13 cellular contexts compared by ENCODE assay signal in the genomic region with DNA sequence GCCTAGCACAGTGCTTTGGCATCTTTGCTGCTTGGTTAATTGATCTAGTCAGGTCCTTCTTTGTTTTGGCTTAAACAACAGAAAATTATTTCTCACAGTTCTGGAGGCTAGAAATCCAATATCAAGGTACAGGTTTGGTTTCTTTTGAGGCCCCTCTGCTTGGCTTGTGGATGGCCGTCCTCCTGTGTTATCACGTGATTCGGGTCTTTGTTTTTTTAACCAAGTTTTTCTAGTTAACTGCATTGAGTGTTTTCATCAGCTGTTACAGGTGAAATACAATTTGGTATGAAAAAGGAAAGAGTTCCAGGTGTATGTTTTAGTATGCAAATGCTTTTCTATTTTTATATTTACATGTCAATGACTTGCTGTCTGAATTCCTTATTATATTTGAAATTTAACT. TPM values are rescaled to one million over a fixed set of nuclear protein-coding genes. Genes with fewer than 3 reads are reported as not detected.
A peak's percentile ranks its signal among the peaks of the same experiment; 100 is the strongest.
DNase-seq lines count a peak whose midpoint lies in the region; ATAC-seq, FAIRE-seq and TF ChIP-seq lines count a peak whose summit lies in the region.
"Had no signal": no experiment of that assay in that cellular context is flagged by ENCODE, and none has a peak within 500 bp of the region (broad histone marks: within the 10 kb centered on the region; RNA-seq: fewer than 3 reads in every experiment).

No MANE protein-coding gene starts in this region.

- 0 out of 2 replicates have a peak overlapping the region, but pooled peaks have one; percentile 2 for H3K14ac ChIP-seq in IMR-90 (replicated peaks; ENCODE audit: low read depth, low read length)
- H3K14ac ChIP-seq in H1 (ENCODE audit: insufficient read length): no peak overlapping the region

- no peaks in the 10 kb centered on the region for H3K9me3 ChIP-seq in CD4-positive, alpha-beta memory T cell (ENCODE audit: control insufficient read depth in 1 of 2, low read length in 2 of 2)
- H3K9me3 ChIP-seq in IMR-90 (ENCODE audit: control insufficient read depth, insufficient read depth, low read length) (no peaks in the 10 kb centered on the region), H1 (ENCODE audit: insufficient read depth in 2 of 2, low read depth in 1 of 2, low read length in 1 of 2) (no peaks in the 10 kb centered on the region), neural cell (ENCODE audit: low read length) (no peaks in the 10 kb centered on the region), testis (no peaks in the 10 kb centered on the region)

- H2BK120ac ChIP-seq in IMR-90 (ENCODE audit: low read depth, low read length) (no peak overlapping the region), H1 (replicated peaks; ENCODE audit: low read depth, low read length) (no peak overlapping the region)

- H2AK9ac ChIP-seq in IMR-90 (replicated peaks; ENCODE audit: low read depth, low read length, poor library complexity): no peak overlapping the region

- no peaks in the 10 kb centered on the region for H3K27me3 ChIP-seq in CD4-positive, alpha-beta memory T cell (ENCODE audit: insufficient read depth, low read length)
- no peaks in the 10 kb centered on the region for H3K27me3 ChIP-seq in IMR-90 (ENCODE audit: control insufficient read depth, insufficient read depth, low read length)
- H3K27me3 ChIP-seq in H1 (replicated peaks in 1 of 4; ENCODE audit: control insufficient read depth in 3 of 4, extremely low read depth in 1 of 4, insufficient read depth in 3 of 4, low read length in 3 of 4): no peaks in the 10 kb centered on the region
- H3K27me3 ChIP-seq in neural cell (ENCODE audit: insufficient read depth, low read depth, low read length): no peaks in the 10 kb centered on the region
- no peaks in the 10 kb centered on the region for H3K27me3 ChIP-seq in brain microvascular endothelial cell (replicated peaks)
- H3K27me3 ChIP-seq in testis: no peaks in the 10 kb centered on the region

- in situ Hi-C loops in IMR-90 (cut with MboI; ENCODE audit: low sequenced_read_pairs): loop anchor here (10.0 kb wide), 1 partner anchor 279 kb away; no protein-coding TSS in a partner anchor
- in situ Hi-C loops in brain microvascular endothelial cell (cut with HindIII; ENCODE audit: low pct_ligation_motif_present, low sequenced_read_pairs): no loop called here

- no peak overlapping the region for H3K9ac ChIP-seq in IMR-90 (ENCODE audit: low read depth, low read length)
- no peak overlapping the region for H3K9ac ChIP-seq in H1 (replicated peaks in 1 of 4; ENCODE audit: extremely low read depth in 1 of 4, low read depth in 3 of 4, low read length in 3 of 4)
- no peak overlapping the region for H3K9ac ChIP-seq in neural cell (ENCODE audit: low read length)

- no peak for TF ChIP-seq CTCF in IMR-90 (conservative IDR thresholded peaks at IDR 0.05; ENCODE audit: low read depth, low read length)
- TF ChIP-seq CTCF in H1 (IDR thresholded peaks at IDR 0.05; ENCODE audit: control extremely low read depth in 1 of 3, insufficient read depth in 1 of 3, low read depth in 1 of 3, low read length in 3 of 3): no peak
- TF ChIP-seq CTCF in neural cell (IDR thresholded peaks at IDR 0.05; ENCODE audit: poor library complexity, severe bottlenecking): no peak
- TF ChIP-seq CTCF in brain microvascular endothelial cell (IDR thresholded peaks at IDR 0.05; ENCODE audit: low read depth, low read length, missing control alignments): no peak
- TF ChIP-seq CTCF in testis (IDR thresholded peaks at IDR 0.05): no peak

- DNase-seq in CD4-positive, alpha-beta memory T cell: no peak
- DNase-seq in IMR-90 (no peak), H1 (ENCODE audit: low read depth in 1 of 2, low spot score in 2 of 2) (no peak), brain microvascular endothelial cell (no peak), testis (no peak)
- no peak for DNase-seq in activated CD8-positive, alpha-beta memory T cell treated with anti-CD3 and anti-CD28 coated beads for 24 hours
- no peak for DNase-seq in activated CD4-positive, alpha-beta memory T cell treated with anti-CD3 and anti-CD28 coated beads, Interleukin-2, amount 10 ng/mL, durations not matched to agents 7 days and 5 days
- DNase-seq: activated CD4-positive, alpha-beta T cell treated with anti-CD3 and anti-CD28 coated beads for 48 hours; activated naive CD4-positive, alpha-beta T cell; NCI-H2081 treated with DMSO at 0.1 percent for 48 hours; stimulated activated naive CD4-positive, alpha-beta T cell; SW 1271 had no signal

- peaks cover 0 to 4% of the 10 kb centered on the region in 2 donors for H3K36me3 Mint-ChIP-seq in CD4-positive, alpha-beta memory T cell
- H3K36me3 Mint-ChIP-seq in activated CD4-positive, alpha-beta memory T cell treated with anti-CD3 and anti-CD28 coated beads, Interleukin-2, amount 10 ng/mL, durations not matched to agents 7 days and 5 days (ENCODE audit: low read depth): peaks cover 33% of the 10 kb centered on the region

- H3K79me2 ChIP-seq in H1 (ENCODE audit: control insufficient read depth in 1 of 2, insufficient read depth in 2 of 2, low read length in 2 of 2) (peaks cover 27 to 83% of the 10 kb centered on the region in 2 experiments), neural cell (replicated peaks; ENCODE audit: insufficient read depth, low read length) (peaks cover 66% of the 10 kb centered on the region)

- H4K20me1 ChIP-seq in IMR-90 (ENCODE audit: insufficient read depth, low read length) (peaks cover 65% of the 10 kb centered on the region), H1 (replicated peaks in 1 of 2; ENCODE audit: control insufficient read depth in 1 of 2, insufficient read depth in 2 of 2, low read length in 2 of 2) (peaks cover 7 to 9% of the 10 kb centered on the region in 2 experiments), neural cell (ENCODE audit: insufficient read depth) (no peaks in the 10 kb centered on the region)

- H3F3A ChIP-seq in neural cell (ENCODE audit: insufficient read depth, low read length, poor library complexity, severe bottlenecking): no peaks in the 10 kb centered on the region

- no peak overlapping the region for H2AFZ ChIP-seq in IMR-90 (replicated peaks; ENCODE audit: low read length, poor library complexity)
- no peak overlapping the region for H2AFZ ChIP-seq in H1 (ENCODE audit: low read length)
- no peak overlapping the region for H2AFZ ChIP-seq in neural cell (ENCODE audit: low read depth, low read length)

- H3K18ac ChIP-seq in IMR-90 (ENCODE audit: low read depth, low read length): no peak overlapping the region
- H3K18ac ChIP-seq in H1 (ENCODE audit: extremely low read depth, low read length): no peak overlapping the region

- no TSS peak for BruUV-seq in IMR-90 (replicated peaks; lab: Mats Ljungman, UMichigan)

- peak overlapping the region in 5 of 8 donors; percentile 11 to 82 (median 38) for H3K4me3 Mint-ChIP-seq in CD4-positive, alpha-beta memory T cell
- no peak overlapping the region for H3K4me3 Mint-ChIP-seq in activated CD4-positive, alpha-beta memory T cell treated with anti-CD3 and anti-CD28 coated beads, Interleukin-2, amount 10 ng/mL, durations not matched to agents 7 days and 5 days

- no peaks in the 10 kb centered on the region for H3K27me3 Mint-ChIP-seq in CD4-positive, alpha-beta memory T cell
- H3K27me3 Mint-ChIP-seq in activated CD4-positive, alpha-beta memory T cell treated with anti-CD3 and anti-CD28 coated beads, Interleukin-2, amount 10 ng/mL, durations not matched to agents 7 days and 5 days: no peaks in the 10 kb centered on the region

- H2BK12ac ChIP-seq in H1 (ENCODE audit: low read depth, low read length): no peak overlapping the region

- CTCF ChIA-PET in CD4-positive, alpha-beta memory T cell (lab: Charles Lee; ENCODE audit: partially characterized antibody): no interaction called here
- CTCF ChIA-PET in IMR-90 (lab: Yijun Ruan, JAX): no interaction called here
- CTCF ChIA-PET in H1 (lab: Charles Lee; ENCODE audit: partially characterized antibody): no interaction called here
- CTCF ChIA-PET in activated CD4-positive, alpha-beta memory T cell treated with anti-CD3 and anti-CD28 coated beads, Interleukin-2, amount 10 ng/mL, durations not matched to agents 7 days and 5 days (lab: Charles Lee): no interaction called here

- no peak overlapping the region for H3K56ac ChIP-seq in IMR-90 (ENCODE audit: extremely low read depth, insufficient read depth, low read length)
- no peak overlapping the region for H3K56ac ChIP-seq in H1 (replicated peaks; ENCODE audit: insufficient read length, low read depth, low read length)

- no peak for TF ChIP-seq EP300 in H1 (IDR thresholded peaks at IDR 0.05; ENCODE audit: borderline replicate concordance in 1 of 2, low read depth in 2 of 2, low read length in 2 of 2)
- no peak for TF ChIP-seq EP300 in neural cell (conservative IDR thresholded peaks at IDR 0.05; ENCODE audit: poor library complexity, severe bottlenecking)

- TF ChIP-seq POLR2A in IMR-90 (IDR thresholded peaks at IDR 0.05; ENCODE audit: low read depth, low read length) (no peak), H1 (IDR thresholded peaks at IDR 0.05; ENCODE audit: control extremely low read depth in 1 of 2, low read depth in 2 of 2, low read length in 2 of 2) (no peak), testis (IDR thresholded peaks at IDR 0.05) (no peak)

- H2BK5ac ChIP-seq in IMR-90 (ENCODE audit: low read depth, low read length, poor library complexity, severe bottlenecking) (no peak overlapping the region), H1 (ENCODE audit: low read depth, low read length) (peak overlapping the region; percentile 61; the same call in 1 of the 2 replicates)

- no peak overlapping the region for H4K8ac ChIP-seq in IMR-90 (ENCODE audit: low read depth in 2 of 2, low read length in 2 of 2)
- H4K8ac ChIP-seq in H1 (ENCODE audit: extremely low read depth, insufficient read depth, low read length): no peak overlapping the region

- H3K79me1 ChIP-seq in IMR-90 (ENCODE audit: low read depth in 1 of 2, low read length in 2 of 2) (peaks cover 10 to 66% of the 10 kb centered on the region in 2 experiments), H1 (ENCODE audit: low read depth, low read length) (peaks cover 2% of the 10 kb centered on the region; the same call in 1 of the 2 replicates)

- H2AK5ac ChIP-seq in IMR-90 (ENCODE audit: low read depth, low read length) (no peak overlapping the region), H1 (ENCODE audit: low read depth, low read length) (no peak overlapping the region)

- peak overlapping the region in 1 of 7 donors; percentile 22 for H3K27ac Mint-ChIP-seq in CD4-positive, alpha-beta memory T cell
- H3K27ac Mint-ChIP-seq in activated CD4-positive, alpha-beta memory T cell treated with anti-CD3 and anti-CD28 coated beads, Interleukin-2, amount 10 ng/mL, durations not matched to agents 7 days and 5 days: no peak overlapping the region

- no CpG with 5 or more reads among the region's 3 CpGs for WGBS in IMR-90 (ENCODE audit: extremely low coverage in 2 of 2, insufficient read length in 1 of 2), 2 experiments
- WGBS in H1 (ENCODE audit: extremely low coverage in 1 of 2, insufficient coverage in 1 of 2, insufficient read length in 1 of 2, insufficient replicate concordance in 2 of 2, low coverage in 1 of 2, low lambda C conversion rate in 2 of 2, missing lambda C conversion rate in 1 of 2), 2 experiments: 50% methylated on average over 3 of the region's 3 CpGs; no CpG with 5 or more reads in 1 of the 2 experiments
- 51 to 62% methylated on average over 3 of the region's 3 CpGs for WGBS in testis, 2 donors

- dilution Hi-C loops in IMR-90 (cut with HindIII; ENCODE audit: low sequenced_read_pairs, unreplicated experiment): no loop called here

- H3K27ac ChIP-seq in CD4-positive, alpha-beta memory T cell (ENCODE audit: low read depth, low read length): no peak overlapping the region
- H3K27ac ChIP-seq in IMR-90 (ENCODE audit: insufficient read depth, low read length) (no peak overlapping the region), H1 (ENCODE audit: low read depth, low read length) (no peak overlapping the region), neural cell (ENCODE audit: low read length) (no peak overlapping the region), brain microvascular endothelial cell (no peak overlapping the region), testis (no peak overlapping the region)

- H3K23me2 ChIP-seq in H1 (ENCODE audit: low read depth, low read length): peaks cover 7% of the 10 kb centered on the region; the same call in 1 of the 2 replicates

- H3K4me2 ChIP-seq in IMR-90 (ENCODE audit: low read depth, low read length) (peak overlapping the region; percentile 87), H1 (ENCODE audit: insufficient read depth in 1 of 2, low read depth in 2 of 2, low read length in 2 of 2) (peak overlapping the region; percentile 64 to 88), neural cell (ENCODE audit: low read length) (peak overlapping the region; percentile 13)

- no peak for ATAC-seq in IMR-90 (ENCODE audit: low read depth)

- TF ChIP-seq RAD21 in IMR-90 (IDR thresholded peaks at IDR 0.05; ENCODE audit: low read length): no peak
- no peak for TF ChIP-seq RAD21 in H1 (IDR thresholded peaks at IDR 0.05 in 1 of 2, conservative IDR thresholded peaks at IDR 0.05 in 1 of 2; ENCODE audit: low read depth in 2 of 2, low read length in 2 of 2)
- TF ChIP-seq RAD21 in neural cell (conservative IDR thresholded peaks at IDR 0.05): no peak

- no peak for FAIRE-seq in H1 (lab: Jason Lieb, UNC)

- POLR2A ChIA-PET in CD4-positive, alpha-beta memory T cell (lab: Charles Lee; ENCODE audit: partially characterized antibody): no interaction called here
- POLR2A ChIA-PET in IMR-90 (lab: Charles Lee; ENCODE audit: unreplicated experiment): no interaction called here
- POLR2A ChIA-PET in H1 (lab: Charles Lee; ENCODE audit: partially characterized antibody): no interaction called here
- POLR2A ChIA-PET in activated CD4-positive, alpha-beta memory T cell treated with anti-CD3 and anti-CD28 coated beads, Interleukin-2, amount 10 ng/mL, durations not matched to agents 7 days and 5 days (lab: Charles Lee): no interaction called here

- no peak overlapping the region for H3K4me3 ChIP-seq in CD4-positive, alpha-beta memory T cell (ENCODE audit: low read length in 2 of 2)
- peak overlapping the region; percentile 36 for H3K4me3 ChIP-seq in IMR-90 (ENCODE audit: insufficient read depth, low read depth, low read length)
- peak overlapping the region in 3 of 4 experiments; percentile 7 to 85 (median 11); a peak in 3 of 8 replicates for H3K4me3 ChIP-seq in H1 (ENCODE audit: extremely low read depth in 1 of 4, insufficient read depth in 2 of 4, low read depth in 3 of 4, low read length in 4 of 4)
- H3K4me3 ChIP-seq in neural cell (ENCODE audit: low read length): peak overlapping the region; percentile 83
- no peak overlapping the region for H3K4me3 ChIP-seq in brain microvascular endothelial cell (ENCODE audit: low read depth, low read length)
- H3K4me3 ChIP-seq in testis: no peak overlapping the region

- no peaks in the 10 kb centered on the region for H3K36me3 ChIP-seq in CD4-positive, alpha-beta memory T cell (ENCODE audit: insufficient read depth, low read length)
- peaks cover 8% of the 10 kb centered on the region; the same call in 1 of the 2 replicates for H3K36me3 ChIP-seq in IMR-90 (ENCODE audit: control insufficient read depth, insufficient read depth, low read length)
- peaks cover 0 to 15% (median 0%) of the 10 kb centered on the region in 4 experiments; a peak in 1 of 8 replicates for H3K36me3 ChIP-seq in H1 (ENCODE audit: control insufficient read depth in 2 of 4, insufficient read depth in 4 of 4, low read length in 3 of 4)
- H3K36me3 ChIP-seq in neural cell (ENCODE audit: insufficient read depth, low read length): no peaks in the 10 kb centered on the region
- H3K36me3 ChIP-seq in brain microvascular endothelial cell (replicated peaks): no peaks in the 10 kb centered on the region
- H3K36me3 ChIP-seq in testis (ENCODE audit: low read depth, missing control alignments): no peaks in the 10 kb centered on the region

- no peaks in the 10 kb centered on the region for H3K9me2 ChIP-seq in neural cell (ENCODE audit: insufficient read depth, low read length)

- intact Hi-C loops in CD4-positive, alpha-beta memory T cell (cut with micrococcal nuclease): no loop called here
- intact Hi-C loops in IMR-90 (cut with micrococcal nuclease): loop anchor here (5.0 to 10.0 kb wide), 4 partner anchors 57 to 289 kb away; partner anchors contain the start of genes IFT20, LYRM9 and TNFAIP1
- intact Hi-C loops in testis (cut with DNase I; ENCODE audit: low total_unique reads): no loop called here

- peak overlapping the region; percentile 13; the same call in 1 of the 2 replicates for H3K23ac ChIP-seq in IMR-90 (ENCODE audit: low read depth, low read length)
- H3K23ac ChIP-seq in H1 (ENCODE audit: insufficient read length): no peak overlapping the region

- no peak overlapping the region for H4K91ac ChIP-seq in IMR-90 (ENCODE audit: insufficient read depth, low read depth, low read length)
- no peak overlapping the region for H4K91ac ChIP-seq in H1 (replicated peaks; ENCODE audit: insufficient read length, low read length)

- H2BK15ac ChIP-seq in IMR-90 (ENCODE audit: low read depth, low read length) (no peak overlapping the region), H1 (ENCODE audit: low read length) (no peak overlapping the region)

- H3K9me1 ChIP-seq in IMR-90 (ENCODE audit: insufficient read depth, low read length): peaks cover 7% of the 10 kb centered on the region

- H3K4ac ChIP-seq in IMR-90 (ENCODE audit: low read depth, low read length): no peak overlapping the region
- no peak overlapping the region for H3K4ac ChIP-seq in H1 (replicated peaks; ENCODE audit: insufficient read length, low read depth, low read length)

- peaks cover 57% of the 10 kb centered on the region for H3K4me1 ChIP-seq in CD4-positive, alpha-beta memory T cell (ENCODE audit: insufficient read depth, low read length)
- H3K4me1 ChIP-seq in IMR-90 (ENCODE audit: control insufficient read depth, insufficient read depth, low read length) (peaks cover 10% of the 10 kb centered on the region), H1 (replicated peaks in 1 of 4; ENCODE audit: control insufficient read depth in 3 of 4, insufficient read depth in 4 of 4, low read length in 3 of 4) (peaks cover 0 to 16% (median 7%) of the 10 kb centered on the region in 4 experiments; a peak in 5 of 7 replicates), testis (peaks cover 17% of the 10 kb centered on the region)

- no peak overlapping the region for H2BK20ac ChIP-seq in IMR-90 (ENCODE audit: low read depth, low read length)
- H2BK20ac ChIP-seq in H1 (ENCODE audit: low read length): no peak overlapping the region

- H3K9me3 Mint-ChIP-seq in CD4-positive, alpha-beta memory T cell: no peaks in the 10 kb centered on the region
- no peaks in the 10 kb centered on the region for H3K9me3 Mint-ChIP-seq in activated CD4-positive, alpha-beta memory T cell treated with anti-CD3 and anti-CD28 coated beads, Interleukin-2, amount 10 ng/mL, durations not matched to agents 7 days and 5 days

- H4K5ac ChIP-seq in IMR-90 (ENCODE audit: low read depth, low read length) (no peak overlapping the region), H1 (ENCODE audit: insufficient read length, low read depth, low read length) (no peak overlapping the region)

- peaks cover 53 to 84% (median 67%) of the 10 kb centered on the region in 4 donors for H3K4me1 Mint-ChIP-seq in CD4-positive, alpha-beta memory T cell
- peaks cover 56% of the 10 kb centered on the region for H3K4me1 Mint-ChIP-seq in activated CD4-positive, alpha-beta memory T cell treated with anti-CD3 and anti-CD28 coated beads, Interleukin-2, amount 10 ng/mL, durations not matched to agents 7 days and 5 days

RNA-seq across cellular contexts. Expression of gene NLK, which starts 2.8 kb away (rescaled TPM):
- 10 to 100 TPM; 13.8 to 14.0 TPM for total RNA-seq in CD4-positive, alpha-beta memory T cell
- polyA plus RNA-seq in CD4-positive, alpha-beta memory T cell: 1 to 10 TPM; 1.2 to 1.8 TPM
- total RNA-seq in IMR-90 (2012; rRNA removed) (23.3 and 29.2 TPM in 2 replicates), testis (10 to 100 TPM; 47.0 to 54.4 TPM)
- polyA plus RNA-seq in IMR-90 (2012; rRNA removed) (13.8 and 15.3 TPM in 2 replicates), H1 (2011; rRNA removed) (30.5 and 30.8 TPM in 2 replicates), neural cell (67.1 and 81.7 TPM in 2 replicates), testis (ENCODE audit: insufficient read depth, low read depth, low replicate concordance) (40.8 TPM)
- polyA plus RNA-seq in IMR-90 (2012; cell fraction: cytosol; rRNA removed): 6.2 and 8.6 TPM in 2 replicates
- 20.9 and 37.1 TPM in 2 replicates for polyA plus RNA-seq in IMR-90 (2012; cell fraction: nucleus; rRNA removed; ENCODE audit: low replicate concordance)
- 47.0 and 49.9 TPM in 2 replicates for total RNA-seq in H1 (2021; fragmentation: NEBNext Ultra II Directional; extraction: Animal tissue kit (Norgen Biotek cat#: 25700))
- polyA plus RNA-seq in H1 (2011; cell fraction: cytosol; rRNA removed): 30.2 TPM
- polyA plus RNA-seq in H1 (2011; cell fraction: nucleus; rRNA removed): 97.7 TPM
- 23.6 to 37.1 TPM (median 26.1 TPM) in 4 replicates for polyA plus RNA-seq in H1 (2012, experiment 1 of 2)
- polyA plus RNA-seq in H1 (2012, experiment 2 of 2): 6.1 TPM
- 43.2 TPM for polyA plus RNA-seq in H1 (2013, experiment 1 of 2)
- polyA plus RNA-seq in H1 (2013, experiment 2 of 2): 39.6 TPM
- 116 and 123 TPM in 2 replicates for polyA minus RNA-seq in H1 (2011; rRNA and poly(A)+ RNA removed)
- polyA minus RNA-seq in H1 (2011; cell fraction: cytosol; rRNA and poly(A)+ RNA removed): 41.7 TPM
- polyA minus RNA-seq in H1 (2011; cell fraction: nucleus; rRNA and poly(A)+ RNA removed): 173 TPM
- polyA minus RNA-seq in neural cell: 118 and 128 TPM in 2 replicates
- total RNA-seq in activated CD4-positive, alpha-beta memory T cell treated with anti-CD3 and anti-CD28 coated beads, Interleukin-2, amount 10 ng/mL, durations not matched to agents 7 days and 5 days: 10 to 100 TPM; 10.7 to 12.8 TPM

Comparison
In these comparisons a context has a peak if more than half of its experiments do, and no peak if none do; other contexts are left out.
1. H3K4me3 ChIP-seq: peak in IMR-90 (single experiment), H1 (3 of 4) and neural cell (single experiment); none in CD4-positive, alpha-beta memory T cell (0 of 2), brain microvascular endothelial cell (single experiment) and testis (0 of 2).
2. H3K4me2 ChIP-seq: peak in every context shown above with its lines; median percentile 87 in IMR-90; 76 in H1; 13 in neural cell.